9 cellular contexts compared by ENCODE assay signal in the genomic region with DNA sequence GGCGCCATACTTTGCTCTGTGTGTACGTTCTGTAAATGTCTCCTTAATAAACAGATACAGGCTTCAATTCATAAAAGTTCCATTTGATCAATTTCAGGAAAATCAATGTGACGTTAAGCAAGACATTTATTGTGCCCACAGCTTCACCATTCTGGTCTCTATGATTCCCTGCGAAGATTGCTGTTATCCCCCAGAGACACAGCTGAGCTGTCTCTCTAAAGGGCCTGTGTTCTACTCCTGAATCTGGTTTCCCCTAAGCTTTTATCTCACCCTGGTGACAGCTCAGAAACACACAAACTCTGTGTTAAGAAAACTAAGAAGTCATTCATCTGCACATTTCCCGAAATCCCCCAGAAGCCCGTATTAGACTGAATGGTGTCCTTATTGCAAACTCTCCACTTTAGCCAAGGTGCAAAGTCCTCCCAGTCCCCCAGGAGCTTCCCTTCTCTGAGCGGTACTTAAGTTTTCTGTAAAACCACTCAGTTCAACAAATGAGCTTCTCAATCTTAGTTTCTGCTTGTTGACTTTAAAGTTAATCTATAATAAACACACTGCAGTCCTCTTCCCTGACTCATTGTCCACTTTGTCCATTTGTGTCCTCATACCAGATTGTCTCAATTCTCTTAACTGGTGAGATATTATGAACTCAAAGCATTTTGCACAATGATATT. TPM values are rescaled to one million over a fixed set of nuclear protein-coding genes. Genes with fewer than 3 reads are reported as not detected.
DNase-seq lines count a peak whose midpoint lies in the region; ATAC-seq and TF ChIP-seq lines count a peak whose summit lies in the region.
"Had no signal": no experiment of that assay in that cellular context is flagged by ENCODE, and none has a peak within 500 bp of the region (broad histone marks: within the 10 kb centered on the region; RNA-seq: fewer than 3 reads in every experiment).

No MANE protein-coding gene starts in this region.

- DNase-seq in A673 (ENCODE audit: low spot score) = no peak
- DNase-seq in activated CD8-positive, alpha-beta T cell treated with anti-CD3 and anti-CD28 coated beads for 36 hours = no peak
- peak; percentile 23 for DNase-seq in left kidney (ENCODE audit: low read depth, low spot score)
- no peak for DNase-seq in NCI-H2081 (lab: John Stamatoyannopoulos, UW)
- no peak for DNase-seq in tibial nerve (ENCODE audit: low spot score in 2 of 2)
- DNase-seq in iPS-NIHi11 (ENCODE audit: low spot score) = no peak
- DNase-seq in middle frontal gyrus (ENCODE audit: extremely low spot score, low spot score) = no peak
- DNase-seq: effector memory CD4-positive, alpha-beta T cell had no signal

- WGBS in tibial nerve, 2 donors = 43 to 44% methylated on average over 7 of the region's 7 CpGs

- peaks cover 9% of the 10 kb centered on the region for H3K4me1 ChIP-seq in A673 (ENCODE audit: insufficient read depth, low read length, poor library complexity, severe bottlenecking)
- peaks cover 0 to 35% (median 14%) of the 10 kb centered on the region in 4 donors for H3K4me1 ChIP-seq in tibial nerve

- TF ChIP-seq EP300 in tibial nerve (IDR thresholded peaks at IDR 0.05) = no peak

- H3K27me3 Mint-ChIP-seq in activated CD8-positive, alpha-beta T cell treated with anti-CD3 and anti-CD28 coated beads for 36 hours = no peaks in the 10 kb centered on the region

- TF ChIP-seq CTCF in A673 (conservative IDR thresholded peaks at IDR 0.05; ENCODE audit: low read depth, low read length) (no peak), tibial nerve (IDR thresholded peaks at IDR 0.05) (no peak)
- TF ChIP-seq CTCF in activated CD8-positive, alpha-beta T cell treated with anti-CD3 and anti-CD28 coated beads for 36 hours (IDR thresholded peaks at IDR 0.05) = no peak

- peak; percentile 15 for ATAC-seq in GM19463 (IDR thresholded peaks at IDR 0.05; ENCODE audit: unreplicated experiment)
- no peak for ATAC-seq in activated CD8-positive, alpha-beta T cell treated with anti-CD3 and anti-CD28 coated beads for 36 hours

- CTCF ChIA-PET in A673 (lab: Charles Lee) = interaction anchor here (1.2 kb wide), 1 partner anchor 26 kb away, joined by 3 read pairs; no protein-coding TSS in a partner anchor
- CTCF ChIA-PET in activated CD8-positive, alpha-beta T cell treated with anti-CD3 and anti-CD28 coated beads for 36 hours (lab: Charles Lee) = interaction anchor here (0.8 to 3.1 kb wide), 7 partner anchors 9 to 299 kb away, joined by 3 to 20 read pairs (median 4); no protein-coding TSS in a partner anchor

- H3K4me1 Mint-ChIP-seq in activated CD8-positive, alpha-beta T cell treated with anti-CD3 and anti-CD28 coated beads for 36 hours (ENCODE audit: low read depth) = peaks cover 40% of the 10 kb centered on the region

- peak overlapping the region; percentile 95 for H3K27ac Mint-ChIP-seq in activated CD8-positive, alpha-beta T cell treated with anti-CD3 and anti-CD28 coated beads for 36 hours

- BruUV-seq in A673 (replicated peaks; lab: Mats Ljungman, UMichigan) = no TSS peak

- H3K9me3 ChIP-seq in A673 (ENCODE audit: low read depth, low read length, poor library complexity, severe bottlenecking) (no peaks in the 10 kb centered on the region), tibial nerve (no peaks in the 10 kb centered on the region)

- H3K27ac ChIP-seq in A673 (ENCODE audit: low read depth, low read length, poor library complexity, severe bottlenecking) = peak overlapping the region; percentile 92
- peak overlapping the region in 2 of 4 donors; percentile 96 to 98 for H3K27ac ChIP-seq in tibial nerve

- H3K4me3 ChIP-seq in A673 (ENCODE audit: low read depth, low read length, poor library complexity, severe bottlenecking) = no peak overlapping the region
- peak overlapping the region in 1 of 4 donors; percentile 76 for H3K4me3 ChIP-seq in tibial nerve

- POLR2A ChIA-PET in A673 (lab: Charles Lee; ENCODE audit: low non-redundant PET) = no interaction called here
- POLR2A ChIA-PET in activated CD8-positive, alpha-beta T cell treated with anti-CD3 and anti-CD28 coated beads for 36 hours (lab: Charles Lee) = interaction anchor here (0.8 to 3.0 kb wide), 5 partner anchors 17 to 207 kb away, joined by 3 to 20 read pairs (median 4); partner anchors contain the start of genes SKP1 and VDAC1

- H3K27me3 ChIP-seq in A673 (replicated peaks; ENCODE audit: insufficient read depth, low read depth, low read length, poor library complexity) = no peaks in the 10 kb centered on the region
- H3K27me3 ChIP-seq in tibial nerve = no peaks in the 10 kb centered on the region

- H3K4me3 Mint-ChIP-seq in activated CD8-positive, alpha-beta T cell treated with anti-CD3 and anti-CD28 coated beads for 36 hours = peak overlapping the region; percentile 98

- H3K36me3 ChIP-seq in A673 (ENCODE audit: insufficient read depth, low read length, poor library complexity, severe bottlenecking) (peaks cover 20% of the 10 kb centered on the region), tibial nerve (peaks cover 0 to 37% (median 1%) of the 10 kb centered on the region in 3 donors)

- H3K36me3 Mint-ChIP-seq in activated CD8-positive, alpha-beta T cell treated with anti-CD3 and anti-CD28 coated beads for 36 hours (ENCODE audit: low read depth) = peaks cover 49% of the 10 kb centered on the region

- intact Hi-C loops in A673 (cut with micrococcal nuclease; ENCODE audit: unreplicated experiment) = no loop called here
- intact Hi-C loops in activated CD8-positive, alpha-beta T cell treated with anti-CD3 and anti-CD28 coated beads for 36 hours (cut with micrococcal nuclease) = no loop called here

- no peak for TF ChIP-seq POLR2A in tibial nerve (IDR thresholded peaks at IDR 0.05)

- H3K9me3 Mint-ChIP-seq in activated CD8-positive, alpha-beta T cell treated with anti-CD3 and anti-CD28 coated beads for 36 hours = peaks cover under 1% of the 10 kb centered on the region

RNA-seq across cellular contexts. Expression of gene C5orf15, which starts 1.4 kb away (rescaled TPM):
- 40.8 and 41.5 TPM in 2 replicates for total RNA-seq in A673 (2021)
- 10 to 100 TPM; 27.4 to 30.8 TPM for total RNA-seq in activated CD8-positive, alpha-beta T cell treated with anti-CD3 and anti-CD28 coated beads for 36 hours
- 10 to 100 TPM; 27.6 to 34.3 (median 32.9) TPM for total RNA-seq in tibial nerve

RNA-seq across cellular contexts. Expression of gene VDAC1, which starts 35.0 kb away (rescaled TPM):
- total RNA-seq in A673 (2021) = 354 and 367 TPM in 2 replicates
- 100 to 1,000 TPM; 481 to 484 TPM for total RNA-seq in activated CD8-positive, alpha-beta T cell treated with anti-CD3 and anti-CD28 coated beads for 36 hours
- 100 to 1,000 TPM in 1 of 4 donors, 10 to 100 TPM in 3; 64.7 to 103 (median 71.9) TPM for total RNA-seq in tibial nerve
